26 cellular contexts compared by ENCODE assay signal in the genomic region with DNA sequence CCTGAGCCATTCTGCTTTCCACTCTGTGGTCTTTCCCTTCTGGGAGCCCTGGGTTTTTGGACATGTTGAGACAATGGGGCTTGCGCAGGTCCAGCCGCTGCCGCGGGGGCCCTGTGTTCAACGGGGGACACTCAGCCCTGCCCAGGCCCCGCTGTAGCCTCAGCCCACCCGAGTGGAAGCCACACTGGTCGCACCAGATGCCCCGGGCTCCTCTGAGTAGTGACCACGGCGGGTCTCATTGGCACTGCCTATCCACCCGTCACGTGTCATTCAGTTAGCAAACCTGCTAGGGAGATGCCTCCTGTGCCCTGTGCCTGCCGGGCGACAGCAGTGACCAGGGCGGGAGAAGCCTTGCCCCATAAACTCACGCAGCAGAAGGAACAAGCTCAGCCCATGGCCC. TPM values are rescaled to one million over a fixed set of nuclear protein-coding genes. Genes with fewer than 3 reads are reported as not detected.
"Had no signal": no experiment of that assay in that cellular context is flagged by ENCODE, and none has a peak within 500 bp of the region (broad histone marks: within the 10 kb centered on the region; RNA-seq: fewer than 3 reads in every experiment).

No MANE protein-coding gene starts in this region.

- ATAC-seq: activated CD4-positive, CD25-positive, alpha-beta regulatory T cell treated with anti-CD3 and anti-CD28 coated beads, Interleukin-2, amount 50 U/mL, for 24 hours; activated CD8-positive, alpha-beta T cell treated with anti-CD3 and anti-CD28 coated beads, Interleukin-2, amount 10 ng/mL, durations not matched to agents 7 days and 5 days; heart right ventricle; left cardiac atrium; right cardiac atrium had no signal

- H2AFZ ChIP-seq: parathyroid adenoma had no signal

- H3K27ac Mint-ChIP-seq: activated CD8-positive, alpha-beta T cell treated with anti-CD3 and anti-CD28 coated beads, Interleukin-2, amount 10 ng/mL, durations not matched to agents 7 days and 5 days; activated naive CD4-positive, alpha-beta T cell treated with anti-CD3 and anti-CD28 coated beads, Interleukin-2, amount 50 U/mL, for 24 hours; activated T-helper 1 cell treated with anti-CD3 and anti-CD28 coated beads, Interleukin-12 subunit alpha, Interleukin-12 subunit beta, Interleukin-2, Interleukin-4 antibody, amounts not matched to agents 30 ng/mL and 10 ng/mL and 1 ng/mL, durations not matched to agents 14 hours and 24 hours and 36 hours; memory B cell; nephron had no signal

- H3K4me3 ChIP-seq: heart right ventricle, tibial artery had no signal

- H3K9ac ChIP-seq: parathyroid adenoma had no signal

- H3K27me3 ChIP-seq: brain microvascular endothelial cell, heart right ventricle, tibial artery had no signal

- DNase-seq: activated CD4-positive, alpha-beta T cell treated with anti-CD3 and anti-CD28 coated beads, Interleukin-2, amount 50 U/mL, for 1 hour; activated CD8-positive, alpha-beta T cell treated with anti-CD3 and anti-CD28 coated beads, Interleukin-2, amount 10 ng/mL, durations not matched to agents 7 days and 5 days; activated gamma-delta T cell; aorta; brain microvascular endothelial cell; cortex of kidney; foreskin fibroblast; heart right ventricle; islet precursor cell; left cardiac atrium; stimulated activated CD4-positive, alpha-beta T cell treated with anti-CD3 and anti-CD28 coated beads, Interleukin-1b, Interleukin-23, amount 100 ng/mL, for 48 hours; stimulated activated naive CD8-positive, alpha-beta T cell treated with anti-CD3 and anti-CD28 coated beads, Interleukin-15, amount 100 ng/mL, for 72 hours; tibial artery had no signal

- H3K79me2 ChIP-seq: parathyroid adenoma had no signal

- H3K27ac ChIP-seq: brain microvascular endothelial cell, heart right ventricle, parathyroid adenoma, tibial artery had no signal

- H3K9me3 Mint-ChIP-seq: activated naive CD4-positive, alpha-beta T cell treated with anti-CD3 and anti-CD28 coated beads, Interleukin-2, amount 50 U/mL, for 24 hours; activated T-helper 1 cell treated with anti-CD3 and anti-CD28 coated beads, Interleukin-12 subunit alpha, Interleukin-12 subunit beta, Interleukin-2, Interleukin-4 antibody, amounts not matched to agents 30 ng/mL and 10 ng/mL and 1 ng/mL, durations not matched to agents 14 hours and 24 hours and 36 hours; memory B cell; nephron; stimulated activated naive CD8-positive, alpha-beta T cell treated with anti-CD3 and anti-CD28 coated beads, Interleukin-15, amount 100 ng/mL, for 72 hours; T-helper 1 cell treated with Interleukin-12 subunit alpha and Interleukin-12 subunit beta and Interleukin-4 antibody, amounts not matched to agents 30 μg/mL and 1 μg/mL, for 36 hours had no signal

- H3K9me3 ChIP-seq: heart right ventricle, tibial artery had no signal

- H3K4me1 ChIP-seq: parathyroid adenoma, tibial artery had no signal

RNA-seq across cellular contexts. Expression of gene GAL3ST2, which starts 23.1 kb away (rescaled TPM):
- total RNA-seq: aorta, epithelial cell of proximal tubule, myocyte, pulmonary artery endothelial cell, skeletal muscle tissue had no signal
- polyA plus RNA-seq: aorta, fibroblast of lung, heart right ventricle had no signal

RNA-seq across cellular contexts. Expression of gene NEU4, which starts 55.5 kb away (rescaled TPM):
- total RNA-seq: epithelial cell of proximal tubule, fibroblast of lung, pulmonary artery endothelial cell had no signal
- polyA plus RNA-seq: fibroblast of lung had no signal
